In genomic region chr10:102555781-102556328, GRCh38 we compare ENCODE assay signal across 11 cellular contexts. TPM values are rescaled to one million over a fixed set of nuclear protein-coding genes. Genes with fewer than 3 reads are reported as not detected.
DNase-seq lines count a peak whose midpoint lies in the region; ATAC-seq and TF ChIP-seq lines count a peak whose summit lies in the region.
"Had no signal": no experiment of that assay in that cellular context is flagged by ENCODE, and none has a peak within 500 bp of the region (broad histone marks: within the 10 kb centered on the region; RNA-seq: fewer than 3 reads in every experiment).

No MANE protein-coding gene starts in this region.

- DNase-seq in HFFc6 (peak; percentile 66), amniotic epithelial cell (ENCODE audit: low read depth) (peak; percentile 77), glomerular visceral epithelial cell (ENCODE audit: extremely low spot score) (peak; percentile 45), smooth muscle cell (lab: John Stamatoyannopoulos, UW; ENCODE audit: unreplicated experiment) (no peak), DMS114 treated with DMSO at 0.1 percent for 48 hours (lab: John Stamatoyannopoulos, UW; ENCODE audit: unreplicated experiment) (no peak)
- DNase-seq in activated naive CD8-positive, alpha-beta T cell treated with anti-CD3 and anti-CD28 coated beads, Interleukin-2, amount 50 U/mL, for 24 hours = no peak
- DNase-seq in stimulated activated CD4-positive, alpha-beta T cell treated with anti-CD3 and anti-CD28 coated beads, Interleukin-4, amount 100 ng/mL, for 4 hours = no peak
- DNase-seq: activated T-cell treated with anti-CD3 and anti-CD28 coated beads for 4 hours, mesendoderm, NCI-H446 had no signal

- H3K4me1 Mint-ChIP-seq in HFFc6 (ENCODE audit: low read depth) = peaks cover 19% of the 10 kb centered on the region
- peaks cover 2% of the 10 kb centered on the region for H3K4me1 Mint-ChIP-seq in activated naive CD8-positive, alpha-beta T cell treated with anti-CD3 and anti-CD28 coated beads, Interleukin-2, amount 50 U/mL, for 24 hours

- H3K36me3 Mint-ChIP-seq in HFFc6 (ENCODE audit: low read depth) = 0 out of 2 replicates have a peak, but pooled peaks cover 4% of the 10 kb centered on the region
- peaks cover 3% of the 10 kb centered on the region for H3K36me3 Mint-ChIP-seq in activated naive CD8-positive, alpha-beta T cell treated with anti-CD3 and anti-CD28 coated beads, Interleukin-2, amount 50 U/mL, for 24 hours (ENCODE audit: low read depth)
- H3K36me3 Mint-ChIP-seq: IgD-negative memory B cell had no signal

- no peaks in the 10 kb centered on the region for H3F3A ChIP-seq in smooth muscle cell (ENCODE audit: low read depth)

- H3K4me1 ChIP-seq in smooth muscle cell (ENCODE audit: low read depth) = no peaks in the 10 kb centered on the region

- peak overlapping the region; percentile 50 for H3K27ac ChIP-seq in smooth muscle cell (ENCODE audit: low read depth)

- no peak overlapping the region for H3K4me3 ChIP-seq in smooth muscle cell

- peak overlapping the region; percentile 59 for H3K27ac Mint-ChIP-seq in HFFc6
- no peak overlapping the region for H3K27ac Mint-ChIP-seq in activated naive CD8-positive, alpha-beta T cell treated with anti-CD3 and anti-CD28 coated beads, Interleukin-2, amount 50 U/mL, for 24 hours
- H3K27ac Mint-ChIP-seq: IgD-negative memory B cell had no signal

- H3K9ac ChIP-seq in smooth muscle cell (ENCODE audit: low read depth) = no peak overlapping the region

- no peak for ATAC-seq in activated naive CD8-positive, alpha-beta T cell treated with anti-CD3 and anti-CD28 coated beads, Interleukin-2, amount 50 U/mL, for 24 hours

- no peaks in the 10 kb centered on the region for H3K27me3 ChIP-seq in smooth muscle cell (ENCODE audit: low read depth)

- H3K9me3 Mint-ChIP-seq in HFFc6 = no peaks in the 10 kb centered on the region
- H3K9me3 Mint-ChIP-seq in activated naive CD8-positive, alpha-beta T cell treated with anti-CD3 and anti-CD28 coated beads, Interleukin-2, amount 50 U/mL, for 24 hours = no peaks in the 10 kb centered on the region
- H3K9me3 Mint-ChIP-seq: IgD-negative memory B cell had no signal

- H3K79me2 ChIP-seq in smooth muscle cell (ENCODE audit: low read depth) = peaks cover 5% of the 10 kb centered on the region

- H3K27me3 Mint-ChIP-seq in HFFc6 (ENCODE audit: insufficient read depth) = no peaks in the 10 kb centered on the region; the same call in 1 of the 2 replicates
- H3K27me3 Mint-ChIP-seq in activated naive CD8-positive, alpha-beta T cell treated with anti-CD3 and anti-CD28 coated beads, Interleukin-2, amount 50 U/mL, for 24 hours = no peaks in the 10 kb centered on the region
- H3K27me3 Mint-ChIP-seq: IgD-negative memory B cell had no signal

- no peaks in the 10 kb centered on the region for H3K36me3 ChIP-seq in smooth muscle cell (ENCODE audit: low read depth)

- 37% methylated on average over 11 of the region's 11 CpGs for WGBS in smooth muscle cell (ENCODE audit: low lambda C conversion rate)

- H4K20me1 ChIP-seq in smooth muscle cell (ENCODE audit: low read depth) = peaks cover 32% of the 10 kb centered on the region

- no peak overlapping the region for H2AFZ ChIP-seq in smooth muscle cell (ENCODE audit: low read depth)

- peak overlapping the region; percentile 1; the same call in 1 of the 2 replicates for H3K4me3 Mint-ChIP-seq in HFFc6
- no peak overlapping the region for H3K4me3 Mint-ChIP-seq in activated naive CD8-positive, alpha-beta T cell treated with anti-CD3 and anti-CD28 coated beads, Interleukin-2, amount 50 U/mL, for 24 hours
- H3K4me3 Mint-ChIP-seq: IgD-negative memory B cell had no signal

- H3K4me2 ChIP-seq in smooth muscle cell = peak overlapping the region; percentile 28

- no peaks in the 10 kb centered on the region for H3K9me3 ChIP-seq in smooth muscle cell (replicated peaks; ENCODE audit: low read depth)

- TF ChIP-seq CTCF in HFFc6 (IDR thresholded peaks at IDR 0.05) (no peak), smooth muscle cell (IDR thresholded peaks at IDR 0.05; ENCODE audit: borderline replicate concordance, insufficient read depth, poor library complexity, severe bottlenecking) (no peak)

RNA-seq across cellular contexts. Expression of gene SUFU, which starts 52.1 kb away (rescaled TPM):
- 10 to 100 TPM; 12.8 to 16.8 (median 15.2) TPM for total RNA-seq in HFFc6 (2021; fragmentation: NEBNext Ultra II Directional; extraction: Animal tissue kit (Norgen Biotek cat#: 25700))
- 8.5 and 8.9 TPM in 2 replicates for total RNA-seq in smooth muscle cell
- polyA plus RNA-seq in smooth muscle cell = 17.2 and 17.3 TPM in 2 replicates

RNA-seq across cellular contexts. Expression of gene ACTR1A, which starts 53.3 kb away (rescaled TPM):
- 100 to 1,000 TPM; 125 to 175 (median 152) TPM for total RNA-seq in HFFc6 (2021; fragmentation: NEBNext Ultra II Directional; extraction: Animal tissue kit (Norgen Biotek cat#: 25700))
- 144 and 146 TPM in 2 replicates for total RNA-seq in smooth muscle cell
- polyA plus RNA-seq in smooth muscle cell = 115 and 149 TPM in 2 replicates

Comparison
In these comparisons a context has a peak if more than half of its experiments do, and no peak if none do; other contexts are left out.
1. DNase-seq: peak in HFFc6 (single experiment), amniotic epithelial cell (single experiment) and glomerular visceral epithelial cell (single experiment); none in smooth muscle cell (single experiment), DMS114 treated with DMSO at 0.1 percent for 48 hours (single experiment), activated naive CD8-positive, alpha-beta T cell treated with anti-CD3 and anti-CD28 coated beads, Interleukin-2, amount 50 U/mL, for 24 hours (single experiment) and stimulated activated CD4-positive, alpha-beta T cell treated with anti-CD3 and anti-CD28 coated beads, Interleukin-4, amount 100 ng/mL, for 4 hours (0 of 2).